Comparison of ENCODE assay signal across 12 cellular contexts in genomic region chr4:84451546-84451945, GRCh38. TPM values are rescaled to one million over a fixed set of nuclear protein-coding genes. Genes with fewer than 3 reads are reported as not detected.
DNase-seq lines count a peak whose midpoint lies in the region; ATAC-seq, FAIRE-seq and TF ChIP-seq lines count a peak whose summit lies in the region.
"Had no signal": no experiment of that assay in that cellular context is flagged by ENCODE, and none has a peak within 500 bp of the region (broad histone marks: within the 10 kb centered on the region; RNA-seq: fewer than 3 reads in every experiment).

No MANE protein-coding gene starts in this region.

- no peak overlapping the region for H3K9ac ChIP-seq in K562 (ENCODE audit: insufficient read depth in 1 of 2, low read depth in 2 of 2, low read length in 2 of 2)

- no peak overlapping the region for H3K4me2 ChIP-seq in K562 (ENCODE audit: insufficient read depth, low read length)

- no peak overlapping the region for H3K27ac Mint-ChIP-seq in CD8-positive, alpha-beta T cell
- H3K27ac Mint-ChIP-seq: activated B cell treated with CpG ODN at 0.5 μM for 24 hours, immature natural killer cell had no signal

- H3K27ac ChIP-seq in K562 (ENCODE audit: extremely low read depth, low read depth, low read length) (no peak overlapping the region), uterus (no peak overlapping the region)
- H3K27ac ChIP-seq in CD8-positive, alpha-beta T cell (ENCODE audit: low read depth, low read length): no peak overlapping the region
- H3K27ac ChIP-seq: skin epidermis had no signal

- H3K9me3 ChIP-seq in K562 (replicated peaks; ENCODE audit: control insufficient read depth, insufficient read depth, low read depth, low read length) (no peaks in the 10 kb centered on the region), uterus (no peaks in the 10 kb centered on the region)
- no peaks in the 10 kb centered on the region for H3K9me3 ChIP-seq in CD8-positive, alpha-beta T cell (ENCODE audit: low read length)

- peaks cover 2% of the 10 kb centered on the region for H3K27me3 Mint-ChIP-seq in CD8-positive, alpha-beta T cell (ENCODE audit: low read depth)

- H3K9me3 Mint-ChIP-seq in CD8-positive, alpha-beta T cell: no peaks in the 10 kb centered on the region
- H3K9me3 Mint-ChIP-seq: activated B cell treated with CpG ODN at 0.5 μM for 24 hours had no signal

- no peaks in the 10 kb centered on the region for H3K36me3 Mint-ChIP-seq in CD8-positive, alpha-beta T cell
- H3K36me3 Mint-ChIP-seq: immature natural killer cell had no signal

- peak in 1 of 2 experiments; percentile 46; a peak in 2 of 4 replicates for TF ChIP-seq RAD21 in K562 (CRISPR knock-in tag; conservative IDR thresholded peaks at IDR 0.05 in 1 of 2, IDR thresholded peaks at IDR 0.05 in 1 of 2)

- no peak for TF ChIP-seq EP300 in K562 (IDR thresholded peaks at IDR 0.05; ENCODE audit: low read length)

- DNase-seq in EH (ENCODE audit: low read depth) (peak; percentile 2), K562 (ENCODE audit: extremely low read depth in 1 of 4, low spot score in 3 of 4) (peak in 1 of 4 experiments; percentile 1), midbrain (lab: John Stamatoyannopoulos, UW) (peak; percentile 2), GM19238 (ENCODE audit: insufficient read length, low spot score) (no peak), uterus (no peak)
- DNase-seq in Jurkat, Clone E6-1 (ENCODE audit: low read depth, low spot score): peak; percentile 3
- DNase-seq in CD8-positive, alpha-beta T cell: no peak
- DNase-seq: activated B cell treated with CpG ODN at 0.5 μM for 24 hours, aorta, immature natural killer cell, NCI-H2029 had no signal

- no peaks in the 10 kb centered on the region for H3K9me1 ChIP-seq in K562 (ENCODE audit: control insufficient read depth, insufficient read depth, low read length)

- intact Hi-C loops in K562 (cut with micrococcal nuclease) (no loop called here), uterus (cut with DNase I; ENCODE audit: low total_unique reads) (no loop called here)
- intact Hi-C loops in CD8-positive, alpha-beta T cell (cut with DNase I, micrococcal nuclease): no loop called here

- FAIRE-seq in K562 (lab: Jason Lieb, UNC): no peak

- CTCF ChIA-PET in K562 (lab: Yijun Ruan, JAX; ENCODE audit: low intra/inter-chr PET ratio): no interaction called here
- CTCF ChIA-PET in CD8-positive, alpha-beta T cell (lab: Charles Lee): interaction anchor here (0.6 to 1.5 kb wide), 4 partner anchors 10 to 925 kb away, joined by 3 read pairs; no protein-coding TSS in a partner anchor

- no peaks in the 10 kb centered on the region for H3K79me2 ChIP-seq in K562 (ENCODE audit: control insufficient read depth, insufficient read depth, low read length)

- H3K27me3 ChIP-seq in K562 (ENCODE audit: control insufficient read depth in 2 of 2, insufficient read depth in 2 of 2, low read length in 2 of 2) (no peaks in the 10 kb centered on the region; a peak in 1 of 5 replicates), uterus (no peaks in the 10 kb centered on the region)
- no peaks in the 10 kb centered on the region for H3K27me3 ChIP-seq in CD8-positive, alpha-beta T cell (ENCODE audit: insufficient read depth, low read length)

- no TSS peak for BruUV-seq in K562 (replicated peaks; lab: Mats Ljungman, UMichigan)

- in situ Hi-C loops in K562 (cut with MboI): no loop called here

- H2AFZ ChIP-seq in K562 (ENCODE audit: low read depth, low read length): no peak overlapping the region

- no peak overlapping the region for H3K4me3 ChIP-seq in Jurkat, Clone E6-1 (ENCODE audit: low read length)
- H3K4me3 ChIP-seq in K562 (no peak overlapping the region), uterus (no peak overlapping the region)
- no peak overlapping the region for H3K4me3 ChIP-seq in CD8-positive, alpha-beta T cell (ENCODE audit: low read depth, low read length)
- H3K4me3 ChIP-seq: skin epidermis had no signal

- H3K4me1 ChIP-seq in K562 (replicated peaks in 1 of 2; ENCODE audit: control insufficient read depth in 2 of 2, insufficient read depth in 2 of 2, low read length in 2 of 2) (no peaks in the 10 kb centered on the region), uterus (no peaks in the 10 kb centered on the region)
- no peaks in the 10 kb centered on the region for H3K4me1 ChIP-seq in CD8-positive, alpha-beta T cell (ENCODE audit: insufficient read depth, low read length)

- H3K36me3 ChIP-seq in K562 (ENCODE audit: control insufficient read depth, insufficient read depth, low read length): no peaks in the 10 kb centered on the region
- no peaks in the 10 kb centered on the region for H3K36me3 ChIP-seq in CD8-positive, alpha-beta T cell (ENCODE audit: insufficient read depth, low read length)
- peaks cover 0 to 4% of the 10 kb centered on the region in 2 donors for H3K36me3 ChIP-seq in uterus

- no peak overlapping the region for H3K4me3 Mint-ChIP-seq in CD8-positive, alpha-beta T cell
- H3K4me3 Mint-ChIP-seq: activated B cell treated with CpG ODN at 0.5 μM for 24 hours, immature natural killer cell had no signal

- TF ChIP-seq CTCF in K562 (IDR thresholded peaks at IDR 0.05 in 2 of 3, conservative IDR thresholded peaks at IDR 0.05 in 1 of 3; ENCODE audit: insufficient read depth in 2 of 3, low read depth in 1 of 3, low read length in 3 of 3) (peak; percentile 21 to 45 (median 43); a peak in 2 of 6 replicates), uterus (IDR thresholded peaks at IDR 0.05) (no peak)
- no peak for TF ChIP-seq CTCF in CD8-positive, alpha-beta T cell (IDR thresholded peaks at IDR 0.05)

- TF ChIP-seq POLR2A in K562 (conservative IDR thresholded peaks at IDR 0.05) (no peak), uterus (IDR thresholded peaks at IDR 0.05) (no peak)

- H4K20me1 ChIP-seq in K562 (replicated peaks; ENCODE audit: control insufficient read depth, insufficient read depth, low read length): no peaks in the 10 kb centered on the region

- 0% methylated on average over 3 of the region's 3 CpGs for WGBS in K562 (ENCODE audit: insufficient coverage, low coverage, missing lambda C conversion rate)

- POLR2A ChIA-PET in K562 (lab: Yijun Ruan, JAX): no interaction called here
- POLR2A ChIA-PET in CD8-positive, alpha-beta T cell (lab: Charles Lee): no interaction called here

- no peaks in the 10 kb centered on the region for H3K4me1 Mint-ChIP-seq in CD8-positive, alpha-beta T cell (ENCODE audit: low read depth)
- H3K4me1 Mint-ChIP-seq: activated B cell treated with CpG ODN at 0.5 μM for 24 hours, immature natural killer cell had no signal

- no peak for ATAC-seq in K562
- ATAC-seq in CD8-positive, alpha-beta T cell: no peak

TF ChIP-seq in K562, 482 proteins besides CTCF, POLR2A, EP300 and RAD21:
- TF ChIP-seq ZZZ3 (IDR thresholded peaks at IDR 0.05) (no peak), EZH2 (IDR thresholded peaks at IDR 0.05; ENCODE audit: borderline replicate concordance, low read depth, low read length) (no peak), TEAD2 (tag; IDR thresholded peaks at IDR 0.05) (no peak), BRD9 (IDR thresholded peaks at IDR 0.05; ENCODE audit: low read depth, partially characterized antibody) (no peak), BDP1 (IDR thresholded peaks at IDR 0.05; ENCODE audit: insufficient read depth, insufficient read length) (no peak), SMARCC2 (IDR thresholded peaks at IDR 0.05; ENCODE audit: low read depth) (no peak), E2F8 (IDR thresholded peaks at IDR 0.05; ENCODE audit: low read depth, partially characterized antibody) (no peak)
TF ChIP-seq in K562: peak in this region for 0.

RNA-seq across cellular contexts. Expression of gene NKX6-1, which starts 47.5 kb away (rescaled TPM):
- 1.4 TPM for polyA plus RNA-seq in Jurkat, Clone E6-1 (2012; ENCODE audit: insufficient read depth, insufficient read length)
- total RNA-seq in K562 (2011; cell fraction: chromatin; rRNA removed; ENCODE audit: low replicate concordance): not detected in 2 replicates
- total RNA-seq in K562 (2011; cell fraction: nucleolus; rRNA removed): not detected in 2 replicates
- total RNA-seq in K562 (2011; cell fraction: nucleoplasm; rRNA removed): not detected in 2 replicates
- total RNA-seq in K562 (2014; rRNA removed) (not detected in 2 replicates), K562 (2014; rRNA removed; fragmentation: Illumina TruSeq; extraction: Trizol) (not detected in 2 replicates), K562 (2015; rRNA removed; fragmentation: Illumina TruSeq; extraction: Trizol) (not detected in 2 replicates), K562 (2021) (not detected in 2 replicates), uterus (not detected)
- polyA plus RNA-seq in K562 (2011; rRNA removed) (not detected in 2 replicates), K562 (2014; fragmentation: Illumina TruSeq; extraction: Trizol) (not detected in 2 replicates), K562 (2014; fragmentation: Nextera tagmentation; extraction: Ambion mirVana) (not detected), K562 (2014; rRNA removed) (not detected in 2 replicates)
- not detected in 2 replicates for polyA plus RNA-seq in K562 (2011; cell fraction: cytosol; rRNA removed)
- not detected in 2 replicates for polyA plus RNA-seq in K562 (2011; cell fraction: nucleus; rRNA removed)
- polyA plus RNA-seq in K562 (2012): not detected in 2 replicates
- polyA minus RNA-seq in K562 (2011; rRNA and poly(A)+ RNA removed): not detected in 2 replicates
- not detected in 2 replicates for polyA minus RNA-seq in K562 (2011; cell fraction: cytosol; rRNA and poly(A)+ RNA removed)
- polyA minus RNA-seq in K562 (2011; cell fraction: nucleus; rRNA and poly(A)+ RNA removed): not detected in 2 replicates
- total RNA-seq in CD8-positive, alpha-beta T cell: not detected
- total RNA-seq: activated B cell treated with CpG ODN at 0.5 μM for 24 hours had no signal
- polyA plus RNA-seq: immature natural killer cell had no signal

Comparison
In these comparisons a context has a peak if more than half of its experiments do, and no peak if none do; other contexts are left out.
1. DNase-seq: peak in EH (single experiment), Jurkat, Clone E6-1 (single experiment) and midbrain (single experiment); none in GM19238 (single experiment), CD8-positive, alpha-beta T cell (0 of 7) and uterus (0 of 2).
2. CTCF ChIP-seq: peak in K562 (3 of 3); none in CD8-positive, alpha-beta T cell (single experiment) and uterus (0 of 4).